In genomic region chr9:22307013-22307711, GRCh38 we compare ENCODE assay signal across 8 cellular contexts.
A peak's percentile ranks its signal among the peaks of the same experiment; 100 is the strongest.
DNase-seq lines count a peak whose midpoint lies in the region; FAIRE-seq and TF ChIP-seq lines count a peak whose summit lies in the region.

No MANE protein-coding gene starts in this region.

- 28 to 35% (median 33%) methylated on average over 2 of the region's 2 CpGs for WGBS in small intestine, 3 donors

- no peak overlapping the region for H3K4me3 ChIP-seq in small intestine (ENCODE audit: low read depth in 1 of 2, low read length in 2 of 2)
- H3K4me3 ChIP-seq in effector memory CD4-positive, alpha-beta T cell (ENCODE audit: insufficient read depth, low read depth, low read length, poor library complexity, severe bottlenecking): no peak overlapping the region

- DNase-seq in DMS53 treated with DMSO at 0.1 percent for 48 hours (lab: John Stamatoyannopoulos, UW; ENCODE audit: unreplicated experiment) (peak; percentile 28), SKM-1 (lab: John Stamatoyannopoulos, UW; ENCODE audit: unreplicated experiment) (peak; percentile 54), globus pallidus (ENCODE audit: low spot score) (peak; percentile 15), small intestine (peak; percentile 10), NCI-H1417 treated with DMSO at 0.1 percent for 48 hours (lab: John Stamatoyannopoulos, UW) (no peak), mesenteric fat pad (ENCODE audit: low spot score) (no peak)
- no peak for DNase-seq in effector memory CD4-positive, alpha-beta T cell

- H3K27ac ChIP-seq in small intestine (ENCODE audit: low read depth in 1 of 2, low read length in 1 of 2): no peak overlapping the region
- H3K27ac ChIP-seq in effector memory CD4-positive, alpha-beta T cell (ENCODE audit: insufficient read depth, low read length, poor library complexity, severe bottlenecking): no peak overlapping the region

- no peaks in the 10 kb centered on the region for H3K36me3 ChIP-seq in small intestine (ENCODE audit: control insufficient read depth in 2 of 2, insufficient read depth in 2 of 2, low read length in 2 of 2)
- no peaks in the 10 kb centered on the region for H3K36me3 ChIP-seq in effector memory CD4-positive, alpha-beta T cell (ENCODE audit: control insufficient read depth, insufficient read depth, low read length)

- H3K9me3 ChIP-seq in small intestine (ENCODE audit: control insufficient read depth, low read depth): no peaks in the 10 kb centered on the region
- H3K9me3 ChIP-seq in effector memory CD4-positive, alpha-beta T cell (ENCODE audit: control insufficient read depth, low read length): no peaks in the 10 kb centered on the region

- H3K27me3 ChIP-seq in small intestine (ENCODE audit: control insufficient read depth in 2 of 2, insufficient read depth in 2 of 2, low read length in 2 of 2): peaks cover 0 to 1% of the 10 kb centered on the region in 2 donors
- H3K27me3 ChIP-seq in effector memory CD4-positive, alpha-beta T cell (replicated peaks; ENCODE audit: control insufficient read depth, insufficient read depth, low read length, poor library complexity, severe bottlenecking): no peaks in the 10 kb centered on the region

- no peak for FAIRE-seq in small intestine (lab: Jason Lieb, UNC)

- H3K4me1 ChIP-seq in small intestine (ENCODE audit: control insufficient read depth in 2 of 2, insufficient read depth in 1 of 2, low read depth in 1 of 2, low read length in 1 of 2): no peaks in the 10 kb centered on the region
- H3K4me1 ChIP-seq in effector memory CD4-positive, alpha-beta T cell (ENCODE audit: control insufficient read depth, insufficient read depth, low read length, poor library complexity, severe bottlenecking): no peaks in the 10 kb centered on the region

- TF ChIP-seq CTCF in LNCAP (IDR thresholded peaks at IDR 0.05): peak; percentile 69

Comparison
In these comparisons a context has a peak if more than half of its experiments do, and no peak if none do; other contexts are left out.
1. DNase-seq: peak in DMS53 treated with DMSO at 0.1 percent for 48 hours (single experiment), SKM-1 (single experiment), globus pallidus (single experiment) and small intestine (single experiment); none in NCI-H1417 treated with DMSO at 0.1 percent for 48 hours (single experiment), effector memory CD4-positive, alpha-beta T cell (0 of 3) and mesenteric fat pad (single experiment).